ENCODE assay signal across 22 cellular contexts in genomic region chr5:128681764-128682664, GRCh38.
DNase-seq lines count a peak whose midpoint lies in the region; ATAC-seq, FAIRE-seq and TF ChIP-seq lines count a peak whose summit lies in the region.
"Had no signal": no experiment of that assay in that cellular context is flagged by ENCODE, and none has a peak within 500 bp of the region (broad histone marks: within the 10 kb centered on the region; RNA-seq: fewer than 3 reads in every experiment).

No MANE protein-coding gene starts in this region.

- H3K4me2 ChIP-seq in GM23248 (ENCODE audit: unreplicated experiment) (no peak overlapping the region), neuronal stem cell (ENCODE audit: insufficient read depth, low read length, poor library complexity, severe bottlenecking) (no peak overlapping the region)

- no peak overlapping the region for H2BK12ac ChIP-seq in neuronal stem cell (ENCODE audit: low read length)

- no peaks in the 10 kb centered on the region for H3K79me2 ChIP-seq in GM23248 (ENCODE audit: insufficient read depth)

- no peak overlapping the region for H3K23ac ChIP-seq in neuronal stem cell (ENCODE audit: low read depth, low read length, poor library complexity)

- no peak overlapping the region for H3K4me3 ChIP-seq in GM23248
- H3K4me3 ChIP-seq in bronchial epithelial cell (ENCODE audit: low read depth, low read length) = no peak overlapping the region
- no peak overlapping the region for H3K4me3 ChIP-seq in neuronal stem cell (ENCODE audit: low read length in 2 of 2)
- H3K4me3 ChIP-seq: Peyer's patch, skin epidermis had no signal

- FAIRE-seq in bronchial epithelial cell (lab: Jason Lieb, UNC) = no peak
- FAIRE-seq: frontal cortex had no signal

- H2BK5ac ChIP-seq in neuronal stem cell (ENCODE audit: low read length) = no peak overlapping the region

- in situ Hi-C loops in GM23248 (cut with MboI) = no loop called here

- peak; percentile 2 for DNase-seq in GM23248
- peak; percentile 18 for DNase-seq in NCI-H1417 treated with DMSO at 0.1 percent for 48 hours (lab: John Stamatoyannopoulos, UW)
- DNase-seq in bronchial epithelial cell (ENCODE audit: low read depth) = peak; percentile 49
- no peak for DNase-seq in NCI-H446 treated with DMSO at 0.1 percent for 48 hours (lab: John Stamatoyannopoulos, UW)
- no peak for DNase-seq in neuronal stem cell (ENCODE audit: low spot score)
- no peak for DNase-seq in HUDEP-2 (lab: John Stamatoyannopoulos, UW; ENCODE audit: unreplicated experiment in 76 of 76)
- DNase-seq: activated CD8-positive, alpha-beta memory T cell treated with anti-CD3 and anti-CD28 coated beads, Interleukin-2, amount 50 U/mL, for 48 hours; BE2C; HCEC 1CT; mesenchymal stem cell; NCI-H446; Peyer's patch; stimulated activated naive CD8-positive, alpha-beta T cell treated with anti-CD3 and anti-CD28 coated beads, Interleukin-15, Interleukin-2, amounts not matched to agents 100 U/mL and 50 U/mL, for 24 hours; T-cell had no signal

- no peaks in the 10 kb centered on the region for H3K9me3 ChIP-seq in GM23248 (ENCODE audit: low read depth)
- no peaks in the 10 kb centered on the region for H3K9me3 ChIP-seq in neuronal stem cell (replicated peaks in 1 of 2; ENCODE audit: control insufficient read depth in 2 of 2, insufficient read depth in 1 of 2, low read depth in 1 of 2, low read length in 2 of 2)
- H3K9me3 ChIP-seq: BE2C, Peyer's patch had no signal

- H4K20me1 ChIP-seq in GM23248 (ENCODE audit: insufficient read depth) = no peaks in the 10 kb centered on the region

- no peak overlapping the region for H2BK120ac ChIP-seq in neuronal stem cell (ENCODE audit: low read depth, low read length)

- H3K79me1 ChIP-seq in neuronal stem cell (ENCODE audit: low read depth, low read length) = no peaks in the 10 kb centered on the region

- ATAC-seq in HG03457 (IDR thresholded peaks at IDR 0.05; ENCODE audit: unreplicated experiment) = no peak
- ATAC-seq: activated CD4-positive, CD25-positive, alpha-beta regulatory T cell treated with anti-CD3 and anti-CD28 coated beads, Interleukin-2, amount 50 U/mL, for 24 hours; activated naive CD4-positive, alpha-beta T cell treated with anti-CD3 and anti-CD28 coated beads, Interleukin-2, amount 50 U/mL, for 72 hours; stimulated activated naive CD8-positive, alpha-beta T cell treated with anti-CD3 and anti-CD28 coated beads, Interleukin-15, Interleukin-2, amounts not matched to agents 100 U/mL and 50 U/mL, for 24 hours; T-cell had no signal

- H2AFZ ChIP-seq in GM23248 (no peak overlapping the region), neuronal stem cell (ENCODE audit: low read length) (no peak overlapping the region)

- H3K4me1 ChIP-seq in GM23248 (ENCODE audit: insufficient read depth) (no peaks in the 10 kb centered on the region), neuronal stem cell (ENCODE audit: control insufficient read depth in 2 of 2, insufficient read depth in 1 of 2, low read depth in 1 of 2, low read length in 2 of 2) (no peaks in the 10 kb centered on the region)
- H3K4me1 ChIP-seq: BE2C, Peyer's patch had no signal

- H3K4me1 Mint-ChIP-seq in nephron = peaks cover 17% of the 10 kb centered on the region
- H3K4me1 Mint-ChIP-seq: central memory CD8-positive, alpha-beta T cell; IgD-negative memory B cell; T-cell had no signal

- no peak overlapping the region for H4K91ac ChIP-seq in neuronal stem cell (ENCODE audit: low read depth, low read length, poor library complexity)

- H2BK15ac ChIP-seq in neuronal stem cell (ENCODE audit: low read length) = no peak overlapping the region

- H3F3A ChIP-seq in GM23248 (ENCODE audit: insufficient read depth) = no peaks in the 10 kb centered on the region

- 22 to 25% methylated on average over 8 of the region's 8 CpGs for WGBS in GM23248 (ENCODE audit: low coverage in 1 of 2, low lambda C conversion rate in 2 of 2, missing lambda C conversion rate in 2 of 2), 2 experiments
- WGBS in neuronal stem cell (ENCODE audit: extremely low coverage in 2 of 2, insufficient read length in 2 of 2, insufficient replicate concordance in 1 of 2), 2 donors = no CpG with 5 or more reads among the region's 8 CpGs

- H3K4me3 Mint-ChIP-seq in nephron = no peak overlapping the region
- H3K4me3 Mint-ChIP-seq: central memory CD8-positive, alpha-beta T cell; IgD-negative memory B cell; T-cell had no signal

- no peak for TF ChIP-seq CTCF in bronchial epithelial cell (IDR thresholded peaks at IDR 0.05; ENCODE audit: insufficient read depth, low read length, severe bottlenecking)
- TF ChIP-seq CTCF in nephron (IDR thresholded peaks at IDR 0.05; ENCODE audit: unreplicated experiment in 3 of 3) = no peak

- no peak overlapping the region for H3K18ac ChIP-seq in neuronal stem cell (ENCODE audit: low read length)

- peak overlapping the region; percentile 11 to 41 (median 11) for H3K27ac Mint-ChIP-seq in nephron
- H3K27ac Mint-ChIP-seq: activated naive CD4-positive, alpha-beta T cell treated with anti-CD3 and anti-CD28 coated beads, Interleukin-2, amount 50 U/mL, for 72 hours; IgD-negative memory B cell; T-cell had no signal

- H3K36me3 ChIP-seq in GM23248 (ENCODE audit: low read depth) = no peaks in the 10 kb centered on the region
- no peaks in the 10 kb centered on the region for H3K36me3 ChIP-seq in bronchial epithelial cell (ENCODE audit: control insufficient read depth, insufficient read depth, low read length)
- H3K36me3 ChIP-seq in neuronal stem cell (replicated peaks in 1 of 2; ENCODE audit: control insufficient read depth in 2 of 2, insufficient read depth in 2 of 2, low read length in 2 of 2) = no peaks in the 10 kb centered on the region
- H3K36me3 ChIP-seq: BE2C, Peyer's patch had no signal

- no peak overlapping the region for H3K14ac ChIP-seq in neuronal stem cell (ENCODE audit: low read length)

- H3K4ac ChIP-seq in neuronal stem cell (ENCODE audit: low read length) = no peak overlapping the region

- H3K9ac ChIP-seq in GM23248 (no peak overlapping the region), neuronal stem cell (ENCODE audit: low read depth, low read length, poor library complexity) (no peak overlapping the region)

- H4K8ac ChIP-seq in neuronal stem cell (ENCODE audit: low read depth, low read length) = no peak overlapping the region

- H3K9me3 Mint-ChIP-seq in nephron = no peaks in the 10 kb centered on the region
- H3K9me3 Mint-ChIP-seq: activated naive CD4-positive, alpha-beta T cell treated with anti-CD3 and anti-CD28 coated beads, Interleukin-2, amount 50 U/mL, for 72 hours; central memory CD8-positive, alpha-beta T cell had no signal

- no peak overlapping the region for H2AK5ac ChIP-seq in neuronal stem cell (ENCODE audit: low read depth, low read length)

- no peaks in the 10 kb centered on the region for H3K36me3 Mint-ChIP-seq in nephron (ENCODE audit: low read depth)
- H3K36me3 Mint-ChIP-seq: activated naive CD4-positive, alpha-beta T cell treated with anti-CD3 and anti-CD28 coated beads, Interleukin-2, amount 50 U/mL, for 72 hours; IgD-negative memory B cell; T-cell had no signal

- no peaks in the 10 kb centered on the region for H3K9me2 ChIP-seq in GM23248 (ENCODE audit: insufficient read depth)

- H3K27ac ChIP-seq in GM23248 (no peak overlapping the region), neuronal stem cell (replicated peaks; ENCODE audit: low read length) (no peak overlapping the region)
- H3K27ac ChIP-seq: Peyer's patch, skin epidermis had no signal

- H3K27me3 ChIP-seq in GM23248 (replicated peaks; ENCODE audit: insufficient read depth) (no peaks in the 10 kb centered on the region), bronchial epithelial cell (ENCODE audit: control insufficient read depth, insufficient read depth, low read length) (peaks cover 1% of the 10 kb centered on the region), neuronal stem cell (ENCODE audit: control insufficient read depth in 3 of 3, insufficient read depth in 3 of 3, low read depth in 1 of 3, low read length in 3 of 3) (no peaks in the 10 kb centered on the region)
- H3K27me3 ChIP-seq: Peyer's patch had no signal

- H3K27me3 Mint-ChIP-seq in nephron (ENCODE audit: low read depth) = no peaks in the 10 kb centered on the region
- H3K27me3 Mint-ChIP-seq: central memory CD8-positive, alpha-beta T cell had no signal

Comparison
In these comparisons a context has a peak if more than half of its experiments do, and no peak if none do; other contexts are left out.
1. DNase-seq: peak in GM23248 (single experiment), NCI-H1417 treated with DMSO at 0.1 percent for 48 hours (single experiment) and bronchial epithelial cell (single experiment); none in NCI-H446 treated with DMSO at 0.1 percent for 48 hours (single experiment), neuronal stem cell (single experiment) and HUDEP-2 (0 of 76).